ENCODE assay signal across 1 cellular context in the genomic region with DNA sequence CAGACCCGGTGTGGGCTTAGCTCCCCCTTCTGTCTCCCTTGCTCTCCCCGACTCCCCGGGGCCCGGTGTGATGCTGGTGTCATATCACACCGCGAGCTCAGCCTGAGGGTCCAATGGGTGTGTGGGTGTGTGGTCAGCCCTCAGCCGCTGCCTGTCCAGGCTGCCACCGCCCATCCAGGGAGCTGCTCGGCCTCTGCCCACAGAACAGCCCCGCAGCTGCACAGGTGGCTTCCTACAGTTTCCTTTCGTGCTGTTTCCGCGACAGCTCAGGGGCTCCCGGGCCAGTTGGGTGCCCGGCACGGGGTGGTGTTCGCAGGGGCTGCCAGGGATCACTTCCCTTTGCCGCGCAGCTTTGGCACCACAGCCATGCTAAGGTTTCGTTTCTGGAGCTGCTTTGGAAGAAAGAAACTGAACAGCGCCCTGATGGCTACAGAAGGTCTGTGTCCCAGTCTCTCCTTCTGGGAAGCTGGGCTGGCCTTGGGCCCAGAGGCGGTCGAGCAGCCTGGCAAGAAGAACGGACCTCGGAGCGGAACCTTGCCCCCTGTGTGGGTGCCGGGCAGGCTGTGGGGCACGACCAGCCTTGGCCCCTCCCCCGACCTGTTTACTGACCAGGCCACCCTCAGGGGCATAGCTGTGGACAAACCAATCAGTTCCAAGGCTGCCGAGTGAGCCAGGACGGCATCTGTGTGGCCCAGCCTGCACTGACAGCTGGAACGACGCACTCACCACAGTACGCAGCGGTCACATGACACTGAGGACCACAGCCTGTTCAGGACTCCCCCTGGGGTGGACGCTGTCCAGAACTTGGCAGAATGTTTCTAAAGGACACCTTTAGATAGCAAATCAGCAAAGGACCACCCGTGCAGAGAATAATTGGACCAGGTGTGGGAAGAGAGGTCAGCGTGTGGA.
TF ChIP-seq lines count a peak whose summit lies in the region.

No MANE protein-coding gene starts in this region.

TF ChIP-seq in HepG2, 621 proteins besides CTCF, POLR2A, EP300 and RAD21 (continued from another document and continues in another):
- TF ChIP-seq, protein P1, sequence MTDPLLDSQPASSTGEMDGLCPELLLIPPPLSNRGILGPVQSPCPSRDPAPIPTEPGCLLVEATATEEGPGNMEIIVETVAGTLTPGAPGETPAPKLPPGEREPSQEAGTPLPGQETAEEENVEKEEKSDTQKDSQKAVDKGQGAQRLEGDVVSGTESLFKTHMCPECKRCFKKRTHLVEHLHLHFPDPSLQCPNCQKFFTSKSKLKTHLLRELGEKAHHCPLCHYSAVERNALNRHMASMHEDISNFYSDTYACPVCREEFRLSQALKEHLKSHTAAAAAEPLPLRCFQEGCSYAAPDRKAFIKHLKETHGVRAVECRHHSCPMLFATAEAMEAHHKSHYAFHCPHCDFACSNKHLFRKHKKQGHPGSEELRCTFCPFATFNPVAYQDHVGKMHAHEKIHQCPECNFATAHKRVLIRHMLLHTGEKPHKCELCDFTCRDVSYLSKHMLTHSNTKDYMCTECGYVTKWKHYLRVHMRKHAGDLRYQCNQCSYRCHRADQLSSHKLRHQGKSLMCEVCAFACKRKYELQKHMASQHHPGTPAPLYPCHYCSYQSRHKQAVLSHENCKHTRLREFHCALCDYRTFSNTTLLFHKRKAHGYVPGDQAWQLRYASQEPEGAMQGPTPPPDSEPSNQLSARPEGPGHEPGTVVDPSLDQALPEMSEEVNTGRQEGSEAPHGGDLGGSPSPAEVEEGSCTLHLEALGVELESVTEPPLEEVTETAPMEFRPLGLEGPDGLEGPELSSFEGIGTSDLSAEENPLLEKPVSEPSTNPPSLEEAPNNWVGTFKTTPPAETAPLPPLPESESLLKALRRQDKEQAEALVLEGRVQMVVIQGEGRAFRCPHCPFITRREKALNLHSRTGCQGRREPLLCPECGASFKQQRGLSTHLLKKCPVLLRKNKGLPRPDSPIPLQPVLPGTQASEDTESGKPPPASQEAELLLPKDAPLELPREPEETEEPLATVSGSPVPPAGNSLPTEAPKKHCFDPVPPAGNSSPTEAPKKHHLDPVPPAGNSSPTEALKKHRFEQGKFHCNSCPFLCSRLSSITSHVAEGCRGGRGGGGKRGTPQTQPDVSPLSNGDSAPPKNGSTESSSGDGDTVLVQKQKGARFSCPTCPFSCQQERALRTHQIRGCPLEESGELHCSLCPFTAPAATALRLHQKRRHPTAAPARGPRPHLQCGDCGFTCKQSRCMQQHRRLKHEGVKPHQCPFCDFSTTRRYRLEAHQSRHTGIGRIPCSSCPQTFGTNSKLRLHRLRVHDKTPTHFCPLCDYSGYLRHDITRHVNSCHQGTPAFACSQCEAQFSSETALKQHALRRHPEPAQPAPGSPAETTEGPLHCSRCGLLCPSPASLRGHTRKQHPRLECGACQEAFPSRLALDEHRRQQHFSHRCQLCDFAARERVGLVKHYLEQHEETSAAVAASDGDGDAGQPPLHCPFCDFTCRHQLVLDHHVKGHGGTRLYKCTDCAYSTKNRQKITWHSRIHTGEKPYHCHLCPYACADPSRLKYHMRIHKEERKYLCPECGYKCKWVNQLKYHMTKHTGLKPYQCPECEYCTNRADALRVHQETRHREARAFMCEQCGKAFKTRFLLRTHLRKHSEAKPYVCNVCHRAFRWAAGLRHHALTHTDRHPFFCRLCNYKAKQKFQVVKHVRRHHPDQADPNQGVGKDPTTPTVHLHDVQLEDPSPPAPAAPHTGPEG (CRISPR knock-in tag; IDR thresholded peaks at IDR 0.05), result 0 out of 2 replicates have a peak, but pooled peaks have one; percentile 36
- no peak for TF ChIP-seq SYNCRIP (IDR thresholded peaks at IDR 0.05; ENCODE audit: insufficient read depth, low read depth, low read length)
- 0 out of 2 replicates have a peak, but pooled peaks have one; percentile 19 for TF ChIP-seq THAP11 (CRISPR knock-in tag; IDR thresholded peaks at IDR 0.05)
- no peak for TF ChIP-seq ZNF414 (CRISPR knock-in tag; IDR thresholded peaks at IDR 0.05)
- TF ChIP-seq, protein P2, sequence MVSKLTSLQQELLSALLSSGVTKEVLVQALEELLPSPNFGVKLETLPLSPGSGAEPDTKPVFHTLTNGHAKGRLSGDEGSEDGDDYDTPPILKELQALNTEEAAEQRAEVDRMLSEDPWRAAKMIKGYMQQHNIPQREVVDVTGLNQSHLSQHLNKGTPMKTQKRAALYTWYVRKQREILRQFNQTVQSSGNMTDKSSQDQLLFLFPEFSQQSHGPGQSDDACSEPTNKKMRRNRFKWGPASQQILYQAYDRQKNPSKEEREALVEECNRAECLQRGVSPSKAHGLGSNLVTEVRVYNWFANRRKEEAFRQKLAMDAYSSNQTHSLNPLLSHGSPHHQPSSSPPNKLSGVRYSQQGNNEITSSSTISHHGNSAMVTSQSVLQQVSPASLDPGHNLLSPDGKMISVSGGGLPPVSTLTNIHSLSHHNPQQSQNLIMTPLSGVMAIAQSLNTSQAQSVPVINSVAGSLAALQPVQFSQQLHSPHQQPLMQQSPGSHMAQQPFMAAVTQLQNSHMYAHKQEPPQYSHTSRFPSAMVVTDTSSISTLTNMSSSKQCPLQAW (CRISPR knock-in tag; IDR thresholded peaks at IDR 0.05), result peak; percentile 24; the same call in 1 of the 2 replicates
- TF ChIP-seq HDAC6 (IDR thresholded peaks at IDR 0.05; ENCODE audit: low read depth, low read length), result no peak
- peak; percentile 77 for TF ChIP-seq HDAC1 (CRISPR knock-in tag; IDR thresholded peaks at IDR 0.05)
- peak; percentile 58; the same call in 1 of the 2 replicates for TF ChIP-seq RAD51 (IDR thresholded peaks at IDR 0.05; ENCODE audit: borderline replicate concordance)
- TF ChIP-seq CREB1 (IDR thresholded peaks at IDR 0.05), result peak; percentile 28; the same call in 1 of the 2 replicates
- TF ChIP-seq CREB1 (CRISPR knock-in tag; IDR thresholded peaks at IDR 0.05), result no peak
- no peak for TF ChIP-seq SMAD1 (CRISPR knock-in tag; IDR thresholded peaks at IDR 0.05; ENCODE audit: borderline replicate concordance, low read depth)
- no peak for TF ChIP-seq MAZ (IDR thresholded peaks at IDR 0.05; ENCODE audit: borderline replicate concordance, low read depth, low read length)
- no peak for TF ChIP-seq MAZ (CRISPR knock-in tag; IDR thresholded peaks at IDR 0.05; ENCODE audit: low read depth)
- TF ChIP-seq ZNF331 (CRISPR knock-in tag; IDR thresholded peaks at IDR 0.05), result 0 out of 2 replicates have a peak, but pooled peaks have one; percentile 14
- TF ChIP-seq, protein P3, sequence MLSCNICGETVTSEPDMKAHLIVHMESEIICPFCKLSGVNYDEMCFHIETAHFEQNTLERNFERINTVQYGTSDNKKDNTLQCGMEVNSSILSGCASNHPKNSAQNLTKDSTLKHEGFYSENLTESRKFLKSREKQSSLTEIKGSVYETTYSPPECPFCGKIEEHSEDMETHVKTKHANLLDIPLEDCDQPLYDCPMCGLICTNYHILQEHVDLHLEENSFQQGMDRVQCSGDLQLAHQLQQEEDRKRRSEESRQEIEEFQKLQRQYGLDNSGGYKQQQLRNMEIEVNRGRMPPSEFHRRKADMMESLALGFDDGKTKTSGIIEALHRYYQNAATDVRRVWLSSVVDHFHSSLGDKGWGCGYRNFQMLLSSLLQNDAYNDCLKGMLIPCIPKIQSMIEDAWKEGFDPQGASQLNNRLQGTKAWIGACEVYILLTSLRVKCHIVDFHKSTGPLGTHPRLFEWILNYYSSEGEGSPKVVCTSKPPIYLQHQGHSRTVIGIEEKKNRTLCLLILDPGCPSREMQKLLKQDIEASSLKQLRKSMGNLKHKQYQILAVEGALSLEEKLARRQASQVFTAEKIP (CRISPR knock-in tag; IDR thresholded peaks at IDR 0.05; ENCODE audit: borderline replicate concordance), result no peak
- 0 out of 2 replicates have a peak, but pooled peaks have one; percentile 21 for TF ChIP-seq NFYB (CRISPR knock-in tag; IDR thresholded peaks at IDR 0.05)
- 0 out of 2 replicates have a peak, but pooled peaks have one; percentile 7 for TF ChIP-seq PAXIP1 (CRISPR knock-in tag; conservative IDR thresholded peaks at IDR 0.05)
- TF ChIP-seq ZNF670 (CRISPR knock-in tag; IDR thresholded peaks at IDR 0.05; ENCODE audit: borderline replicate concordance), result 0 out of 2 replicates have a peak, but pooled peaks have one; percentile 58
- no peak for TF ChIP-seq FOXA1 (IDR thresholded peaks at IDR 0.05)
- TF ChIP-seq FOXA1 (CRISPR knock-in tag; IDR thresholded peaks at IDR 0.05), result peak; percentile 81
- peak; percentile 20; the same call in 1 of the 2 replicates for TF ChIP-seq MIER3 (CRISPR knock-in tag; IDR thresholded peaks at IDR 0.05; ENCODE audit: borderline replicate concordance)
- TF ChIP-seq ZNF766 (CRISPR knock-in tag; IDR thresholded peaks at IDR 0.05; ENCODE audit: borderline replicate concordance), result 0 out of 2 replicates have a peak, but pooled peaks have one; percentile 48
- TF ChIP-seq TEAD3 (CRISPR knock-in tag; optimal IDR thresholded peaks at IDR 0.05; ENCODE audit: borderline replicate concordance), result peak; percentile 57
- no peak for TF ChIP-seq ZNF468 (CRISPR knock-in tag; IDR thresholded peaks at IDR 0.05)
- TF ChIP-seq ZNF598 (CRISPR knock-in tag; IDR thresholded peaks at IDR 0.05; ENCODE audit: borderline replicate concordance), result 0 out of 2 replicates have a peak, but pooled peaks have one; percentile 36
- no peak for TF ChIP-seq PCBP1 (IDR thresholded peaks at IDR 0.05; ENCODE audit: borderline replicate concordance, low read depth, low read length)
- TF ChIP-seq FOSL2 (CRISPR knock-in tag; IDR thresholded peaks at IDR 0.05), result peak; percentile 66
- no peak for TF ChIP-seq LCORL (IDR thresholded peaks at IDR 0.05)
- peak; percentile 46; the same call in 1 of the 2 replicates for TF ChIP-seq LCORL (CRISPR knock-in tag; IDR thresholded peaks at IDR 0.05)
- TF ChIP-seq NCOA2 (CRISPR knock-in tag; IDR thresholded peaks at IDR 0.05), result no peak
- TF ChIP-seq GABPB1 (CRISPR knock-in tag; IDR thresholded peaks at IDR 0.05), result peak; percentile 24; the same call in 1 of the 2 replicates
- TF ChIP-seq IRF1 (CRISPR knock-in tag; IDR thresholded peaks at IDR 0.05; ENCODE audit: low read depth), result no peak
- TF ChIP-seq FOXO1 (CRISPR knock-in tag; IDR thresholded peaks at IDR 0.05), result peak; percentile 76
- TF ChIP-seq ISL2 (CRISPR knock-in tag; IDR thresholded peaks at IDR 0.05), result 0 out of 2 replicates have a peak, but pooled peaks have one; percentile 7
- TF ChIP-seq ZZZ3 (CRISPR knock-in tag; IDR thresholded peaks at IDR 0.05; ENCODE audit: borderline replicate concordance), result no peak
- peak; percentile 56; the same call in 1 of the 2 replicates for TF ChIP-seq HNF4A (CRISPR knock-in tag; IDR thresholded peaks at IDR 0.05)
- TF ChIP-seq SP1 (IDR thresholded peaks at IDR 0.05), result no peak
- peak; percentile 8; the same call in 1 of the 2 replicates for TF ChIP-seq SP1 (CRISPR knock-in tag; IDR thresholded peaks at IDR 0.05)
- TF ChIP-seq KDM2A (CRISPR knock-in tag; IDR thresholded peaks at IDR 0.05; ENCODE audit: borderline replicate concordance, low read depth), result 0 out of 2 replicates have a peak, but pooled peaks have one; percentile 15
- TF ChIP-seq GLI4 (CRISPR knock-in tag; IDR thresholded peaks at IDR 0.05; ENCODE audit: borderline replicate concordance), result 0 out of 2 replicates have a peak, but pooled peaks have one; percentile 57
- TF ChIP-seq RBFOX2 (IDR thresholded peaks at IDR 0.05; ENCODE audit: low read depth, low read length), result peak; percentile 22; the same call in 1 of the 2 replicates
- TF ChIP-seq DRAP1 (CRISPR knock-in tag; IDR thresholded peaks at IDR 0.05), result no peak
- 0 out of 2 replicates have a peak, but pooled peaks have one; percentile 18 for TF ChIP-seq DPF2 (CRISPR knock-in tag; IDR thresholded peaks at IDR 0.05; ENCODE audit: borderline replicate concordance, low read depth)
- TF ChIP-seq ZNF652 (CRISPR knock-in tag; IDR thresholded peaks at IDR 0.05; ENCODE audit: borderline replicate concordance, low read depth), result no peak
